ENCODE assay signal across 9 cellular contexts in the genomic region with DNA sequence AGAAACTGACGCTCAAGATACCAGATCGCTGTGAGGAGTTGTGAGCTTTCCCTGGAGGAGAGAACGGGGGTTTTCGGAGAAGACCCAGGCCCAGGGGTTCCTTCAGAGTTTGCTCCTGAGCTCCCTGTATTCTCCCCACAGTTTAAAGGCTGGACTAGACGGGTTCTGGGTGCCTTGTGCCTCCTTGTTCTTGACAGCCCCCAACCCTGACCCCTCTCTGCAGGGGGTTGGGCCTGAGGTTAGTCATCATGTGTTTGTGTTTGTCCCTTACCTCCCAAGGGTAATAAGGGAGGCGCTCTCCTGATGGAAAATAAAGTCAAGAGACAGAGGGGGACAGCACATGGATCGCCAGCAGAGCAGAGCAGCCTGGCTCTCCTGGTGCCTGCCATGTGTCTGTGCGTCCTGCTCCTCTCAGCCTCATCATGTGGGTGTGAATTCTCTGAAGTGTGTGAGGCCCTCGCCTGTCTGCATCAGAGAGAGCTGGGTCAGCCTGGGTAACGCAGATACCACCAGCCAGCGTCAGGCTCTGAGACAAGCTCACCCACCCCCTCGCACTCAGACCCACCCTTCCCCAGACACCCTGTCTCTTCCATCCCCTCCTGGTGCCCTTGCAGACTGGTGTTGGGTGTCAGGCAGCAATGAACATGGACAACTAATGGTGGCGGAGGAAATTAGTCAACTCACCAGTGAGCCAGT. TPM values are rescaled to one million over a fixed set of nuclear protein-coding genes. Genes with fewer than 3 reads are reported as not detected.
DNase-seq lines count a peak whose midpoint lies in the region; ATAC-seq lines count a peak whose summit lies in the region.
"Had no signal": no experiment of that assay in that cellular context is flagged by ENCODE, and none has a peak within 500 bp of the region (broad histone marks: within the 10 kb centered on the region; RNA-seq: fewer than 3 reads in every experiment).

No MANE protein-coding gene starts in this region.

- H3K9me3 Mint-ChIP-seq in activated CD4-positive, alpha-beta T cell treated with anti-CD3 and anti-CD28 coated beads, Interleukin-2, amount 10 ng/mL, durations not matched to agents 24 days and 14 days, result no peaks in the 10 kb centered on the region
- H3K9me3 Mint-ChIP-seq in effector memory CD8-positive, alpha-beta T cell, result no peaks in the 10 kb centered on the region
- no peaks in the 10 kb centered on the region for H3K9me3 Mint-ChIP-seq in natural killer cell treated with Interleukin-12 subunit alpha and Interleukin-12 subunit beta and Interleukin-15 and Interleukin-18, amount 100 ng/mL, for 72 hours

- peak; percentile 20 for ATAC-seq in effector memory CD8-positive, alpha-beta T cell (replicated peaks)
- ATAC-seq in natural killer cell treated with Interleukin-12 subunit alpha and Interleukin-12 subunit beta and Interleukin-15 and Interleukin-18, amount 100 ng/mL, for 72 hours, result peak; percentile 83 to 85

- H3K4me3 Mint-ChIP-seq in activated CD4-positive, alpha-beta T cell treated with anti-CD3 and anti-CD28 coated beads, Interleukin-2, amount 10 ng/mL, durations not matched to agents 24 days and 14 days, result no peak overlapping the region
- H3K4me3 Mint-ChIP-seq in effector memory CD8-positive, alpha-beta T cell, result peak overlapping the region; percentile 41 to 51
- H3K4me3 Mint-ChIP-seq in natural killer cell treated with Interleukin-12 subunit alpha and Interleukin-12 subunit beta and Interleukin-15 and Interleukin-18, amount 100 ng/mL, for 72 hours, result peak overlapping the region; percentile 60

- H3K4me3 ChIP-seq in urinary bladder (ENCODE audit: low read depth, low read length), result no peak overlapping the region

- peaks cover 18% of the 10 kb centered on the region for H3K4me1 Mint-ChIP-seq in activated CD4-positive, alpha-beta T cell treated with anti-CD3 and anti-CD28 coated beads, Interleukin-2, amount 10 ng/mL, durations not matched to agents 24 days and 14 days
- H3K4me1 Mint-ChIP-seq in effector memory CD8-positive, alpha-beta T cell (ENCODE audit: low read depth in 2 of 2), result peaks cover 13 to 16% of the 10 kb centered on the region in 2 donors
- H3K4me1 Mint-ChIP-seq in natural killer cell treated with Interleukin-12 subunit alpha and Interleukin-12 subunit beta and Interleukin-15 and Interleukin-18, amount 100 ng/mL, for 72 hours (ENCODE audit: low read depth in 2 of 2), result peaks cover 17 to 22% of the 10 kb centered on the region in 2 donors

- H3K36me3 Mint-ChIP-seq in activated CD4-positive, alpha-beta T cell treated with anti-CD3 and anti-CD28 coated beads, Interleukin-2, amount 10 ng/mL, durations not matched to agents 24 days and 14 days (ENCODE audit: low read depth), result no peaks in the 10 kb centered on the region
- peaks cover 6% of the 10 kb centered on the region for H3K36me3 Mint-ChIP-seq in effector memory CD8-positive, alpha-beta T cell (ENCODE audit: insufficient read depth)
- H3K36me3 Mint-ChIP-seq in natural killer cell treated with Interleukin-12 subunit alpha and Interleukin-12 subunit beta and Interleukin-15 and Interleukin-18, amount 100 ng/mL, for 72 hours, result no peaks in the 10 kb centered on the region

- peak overlapping the region; percentile 72 for H3K27ac Mint-ChIP-seq in activated CD4-positive, alpha-beta T cell treated with anti-CD3 and anti-CD28 coated beads, Interleukin-2, amount 10 ng/mL, durations not matched to agents 24 days and 14 days
- peak overlapping the region; percentile 56 to 80 for H3K27ac Mint-ChIP-seq in effector memory CD8-positive, alpha-beta T cell
- peak overlapping the region; percentile 96 to 99 for H3K27ac Mint-ChIP-seq in natural killer cell treated with Interleukin-12 subunit alpha and Interleukin-12 subunit beta and Interleukin-15 and Interleukin-18, amount 100 ng/mL, for 72 hours

- no peaks in the 10 kb centered on the region for H3K36me3 ChIP-seq in urinary bladder (ENCODE audit: insufficient read depth)

- peak overlapping the region; percentile 63 for H3K27ac ChIP-seq in urinary bladder (ENCODE audit: low read depth)

- no peak for DNase-seq in activated CD4-positive, alpha-beta T cell treated with anti-CD3 and anti-CD28 coated beads, Interleukin-2, amount 10 ng/mL, durations not matched to agents 24 days and 14 days
- no peak for DNase-seq in activated CD4-positive, alpha-beta T cell treated with anti-CD3 and anti-CD28 coated beads for 1 hour
- DNase-seq in effector memory CD8-positive, alpha-beta T cell, result no peak
- DNase-seq in natural killer cell treated with Interleukin-12 subunit alpha and Interleukin-12 subunit beta and Interleukin-15 and Interleukin-18, amount 100 ng/mL, for 72 hours (ENCODE audit: low spot score), result no peak
- DNase-seq in SW 1271 (lab: John Stamatoyannopoulos, UW) (no peak), CD1c-positive myeloid dendritic cell (ENCODE audit: extremely low spot score) (no peak), NCI-H82 treated with DMSO at 0.1 percent for 48 hours (lab: John Stamatoyannopoulos, UW; ENCODE audit: unreplicated experiment) (no peak)
- DNase-seq: activated T-cell treated with anti-CD3 and anti-CD28 coated beads, Interleukin-2, amount 50 U/mL, for 48 hours had no signal

- intact Hi-C loops in activated CD4-positive, alpha-beta T cell treated with anti-CD3 and anti-CD28 coated beads, Interleukin-2, amount 10 ng/mL, durations not matched to agents 24 days and 14 days (cut with micrococcal nuclease), result no loop called here

- H3K27me3 Mint-ChIP-seq in activated CD4-positive, alpha-beta T cell treated with anti-CD3 and anti-CD28 coated beads, Interleukin-2, amount 10 ng/mL, durations not matched to agents 24 days and 14 days, result no peaks in the 10 kb centered on the region
- no peaks in the 10 kb centered on the region for H3K27me3 Mint-ChIP-seq in effector memory CD8-positive, alpha-beta T cell
- no peaks in the 10 kb centered on the region for H3K27me3 Mint-ChIP-seq in natural killer cell treated with Interleukin-12 subunit alpha and Interleukin-12 subunit beta and Interleukin-15 and Interleukin-18, amount 100 ng/mL, for 72 hours

- H3K4me1 ChIP-seq in urinary bladder (ENCODE audit: insufficient read depth), result no peaks in the 10 kb centered on the region

- WGBS in urinary bladder, result 73% methylated on average over 13 of the region's 13 CpGs

RNA-seq across cellular contexts. Expression of a gene that starts 8.8 kb away (rescaled TPM):
- 6.7 and 7.0 TPM in 2 replicates for total RNA-seq in activated CD4-positive, alpha-beta T cell treated with anti-CD3 and anti-CD28 coated beads, Interleukin-2, amount 10 ng/mL, durations not matched to agents 24 days and 14 days
- 10 to 100 TPM in 1 of 2 donors, 1 to 10 TPM in 1; 6.1 to 10.7 TPM for total RNA-seq in natural killer cell treated with Interleukin-12 subunit alpha and Interleukin-12 subunit beta and Interleukin-15 and Interleukin-18, amount 100 ng/mL, for 72 hours
- total RNA-seq in urinary bladder, result 2.0 TPM
- 7.9 TPM for polyA plus RNA-seq in urinary bladder

RNA-seq across cellular contexts. Expression of a gene that starts 22.2 kb away (rescaled TPM):
- total RNA-seq in activated CD4-positive, alpha-beta T cell treated with anti-CD3 and anti-CD28 coated beads, Interleukin-2, amount 10 ng/mL, durations not matched to agents 24 days and 14 days, result 47.3 and 48.0 TPM in 2 replicates
- total RNA-seq in natural killer cell treated with Interleukin-12 subunit alpha and Interleukin-12 subunit beta and Interleukin-15 and Interleukin-18, amount 100 ng/mL, for 72 hours, result 10 to 100 TPM; 48.0 to 66.9 TPM
- 19.2 TPM for total RNA-seq in urinary bladder
- 22.0 TPM for polyA plus RNA-seq in urinary bladder

RNA-seq across cellular contexts. Expression of a gene that starts 34.9 kb away (rescaled TPM):
- 13.5 and 14.7 TPM in 2 replicates for total RNA-seq in activated CD4-positive, alpha-beta T cell treated with anti-CD3 and anti-CD28 coated beads, Interleukin-2, amount 10 ng/mL, durations not matched to agents 24 days and 14 days
- 10 to 100 TPM in 1 of 2 donors, 1 to 10 TPM in 1; 8.3 to 14.8 TPM for total RNA-seq in natural killer cell treated with Interleukin-12 subunit alpha and Interleukin-12 subunit beta and Interleukin-15 and Interleukin-18, amount 100 ng/mL, for 72 hours
- total RNA-seq in urinary bladder, result 4.5 TPM
- 18.2 TPM for polyA plus RNA-seq in urinary bladder

RNA-seq across cellular contexts. Expression of a gene that starts 38.1 kb away (rescaled TPM):
- 4.9 and 5.8 TPM in 2 replicates for total RNA-seq in activated CD4-positive, alpha-beta T cell treated with anti-CD3 and anti-CD28 coated beads, Interleukin-2, amount 10 ng/mL, durations not matched to agents 24 days and 14 days
- total RNA-seq in natural killer cell treated with Interleukin-12 subunit alpha and Interleukin-12 subunit beta and Interleukin-15 and Interleukin-18, amount 100 ng/mL, for 72 hours, result 1 to 10 TPM; 2.7 to 5.9 TPM
- 18.1 TPM for total RNA-seq in urinary bladder
- 84.1 TPM for polyA plus RNA-seq in urinary bladder

RNA-seq across cellular contexts. Expression of a gene that starts 51.3 kb away (rescaled TPM):
- 325 and 329 TPM in 2 replicates for total RNA-seq in activated CD4-positive, alpha-beta T cell treated with anti-CD3 and anti-CD28 coated beads, Interleukin-2, amount 10 ng/mL, durations not matched to agents 24 days and 14 days
- 100 to 1,000 TPM; 280 to 380 TPM for total RNA-seq in natural killer cell treated with Interleukin-12 subunit alpha and Interleukin-12 subunit beta and Interleukin-15 and Interleukin-18, amount 100 ng/mL, for 72 hours
- total RNA-seq in urinary bladder, result 3.1 TPM
- 10.8 TPM for polyA plus RNA-seq in urinary bladder
